Comparison of ENCODE assay signal across 8 cellular contexts in the genomic region with DNA sequence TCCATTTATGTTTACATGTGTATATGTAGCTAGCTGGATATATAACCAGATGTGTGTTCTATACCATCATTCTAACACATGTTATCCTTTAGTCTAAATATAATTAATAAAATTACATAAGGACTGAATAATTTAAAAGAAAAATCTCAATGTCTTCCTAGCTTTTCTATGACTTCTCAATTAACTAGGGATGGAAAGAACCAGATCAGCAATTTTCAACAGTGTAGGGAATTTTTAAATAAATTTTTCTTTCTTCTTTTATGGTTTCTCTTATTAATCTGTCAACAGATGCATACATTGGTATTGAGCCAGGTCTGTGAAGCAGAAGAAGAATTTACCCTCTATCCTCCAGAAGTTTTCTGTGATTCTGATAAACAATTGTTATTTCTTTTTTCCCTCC.
"Had no signal": no experiment of that assay in that cellular context is flagged by ENCODE, and none has a peak within 500 bp of the region (broad histone marks: within the 10 kb centered on the region; RNA-seq: fewer than 3 reads in every experiment).

No MANE protein-coding gene starts in this region.

- H3K4me3 ChIP-seq: GM12878 had no signal

- DNase-seq: GDM1, GF-D8 had no signal

- ATAC-seq: GM12878 had no signal

- FAIRE-seq: G401.6, GM12878, GM12891, GM12892, GM18507, GM19239 had no signal
